Comparison of ENCODE assay signal across 24 cellular contexts in the genomic region with DNA sequence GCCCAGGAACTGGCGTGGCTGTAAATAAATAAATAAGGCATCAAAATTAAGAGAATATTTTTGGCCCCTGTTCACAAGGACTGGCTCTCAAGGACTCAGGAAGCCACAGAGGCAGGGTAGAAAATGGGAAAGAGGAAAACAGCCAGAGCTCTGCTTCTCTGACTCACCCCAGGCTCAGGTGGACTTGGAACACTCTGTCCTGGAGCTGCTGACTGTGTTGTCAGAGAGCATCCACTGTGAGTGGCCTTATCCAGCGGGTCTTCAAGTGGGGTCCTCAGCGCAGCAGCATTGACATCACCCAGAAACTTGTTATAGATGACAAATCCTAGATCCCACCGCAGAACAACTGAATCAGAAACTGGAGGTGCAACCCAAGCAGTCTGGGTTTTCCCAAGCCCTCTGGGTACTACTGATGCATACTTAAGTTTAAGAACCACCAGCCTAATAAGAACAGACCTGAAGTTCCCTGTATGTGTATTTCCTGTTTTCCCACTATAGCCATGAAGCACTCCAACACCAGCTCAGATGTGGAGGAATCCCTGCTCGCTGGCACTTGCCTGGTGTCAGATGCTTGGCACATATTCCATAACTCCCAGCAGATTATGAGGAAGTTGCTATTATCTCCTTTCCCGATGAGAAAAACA. TPM values are rescaled to one million over a fixed set of nuclear protein-coding genes. Genes with fewer than 3 reads are reported as not detected.
DNase-seq lines count a peak whose midpoint lies in the region; ATAC-seq, FAIRE-seq and TF ChIP-seq lines count a peak whose summit lies in the region.
"Had no signal": no experiment of that assay in that cellular context is flagged by ENCODE, and none has a peak within 500 bp of the region (broad histone marks: within the 10 kb centered on the region; RNA-seq: fewer than 3 reads in every experiment).

No MANE protein-coding gene starts in this region.

- H3K36me3 ChIP-seq in breast epithelium (no peaks in the 10 kb centered on the region), bronchial epithelial cell (ENCODE audit: control insufficient read depth, insufficient read depth, low read length) (no peaks in the 10 kb centered on the region), thyroid gland (no peaks in the 10 kb centered on the region)
- H3K36me3 ChIP-seq: BLaER1, gastroesophageal sphincter, tibial nerve had no signal

- H3K27me3 Mint-ChIP-seq in MCF 10A (ENCODE audit: insufficient read depth, unreplicated experiment): no peaks in the 10 kb centered on the region

- TF ChIP-seq POLR2A in breast epithelium (IDR thresholded peaks at IDR 0.05) (no peak), thyroid gland (IDR thresholded peaks at IDR 0.05) (no peak)

- DNase-seq in MCF 10A (ENCODE audit: unreplicated experiment) (peak; percentile 88), breast epithelium (ENCODE audit: low spot score in 2 of 2) (no peak), bronchial epithelial cell (ENCODE audit: low read depth) (peak; percentile 89), iris pigment epithelial cell (ENCODE audit: low read depth) (peak; percentile 79), thyroid gland (peak; percentile 49 to 62), iPS-NIHi7 (ENCODE audit: extremely low spot score) (no peak)
- DNase-seq: activated CD4-positive, alpha-beta memory T cell treated with anti-CD3 and anti-CD28 coated beads, Interleukin-2, amount 10 ng/mL, durations not matched to agents 7 days and 5 days; activated T-cell treated with anti-CD3 and anti-CD28 coated beads, Interleukin-2, amount 50 U/mL, for 4 hours; effector memory CD8-positive, alpha-beta T cell; naive B cell; NCI-H1105 treated with DMSO at 0.1 percent for 48 hours; RPMI8226 had no signal

- H3K27ac Mint-ChIP-seq in MCF 10A (ENCODE audit: low read depth, unreplicated experiment): peak overlapping the region; percentile 29
- H3K27ac Mint-ChIP-seq: activated CD4-positive, alpha-beta memory T cell treated with anti-CD3 and anti-CD28 coated beads, Interleukin-2, amount 10 ng/mL, durations not matched to agents 7 days and 5 days; activated naive CD8-positive, alpha-beta T cell; effector memory CD8-positive, alpha-beta T cell; naive B cell; stimulated activated effector memory CD8-positive, alpha-beta T cell treated with anti-CD3 and anti-CD28 coated beads, Interleukin-12 subunit alpha, Interleukin-12 subunit beta, amount 100 ng/mL, for 72 hours had no signal

- H3K27me3 ChIP-seq in breast epithelium (no peaks in the 10 kb centered on the region), bronchial epithelial cell (ENCODE audit: control insufficient read depth, insufficient read depth, low read length) (no peaks in the 10 kb centered on the region), thyroid gland (no peaks in the 10 kb centered on the region)
- H3K27me3 ChIP-seq: BLaER1, tibial nerve had no signal

- CTCF ChIA-PET in MCF 10A (lab: Yijun Ruan, JAX): interaction anchor here (0.7 to 1.9 kb wide), 6 partner anchors 11 to 492 kb away, joined by 3 to 7 read pairs (median 4); no protein-coding TSS in a partner anchor

- POLR2A ChIA-PET in MCF 10A (lab: Yijun Ruan, JAX): interaction anchor here (0.6 to 2.4 kb wide), 13 partner anchors 9 to 1930 kb away, joined by 3 to 11 read pairs (median 3); partner anchors contain the start of gene TTC1

- no TSS peak for BruUV-seq in MCF 10A (replicated peaks; lab: Mats Ljungman, UMichigan)

- H3K4me1 ChIP-seq in breast epithelium (no peaks in the 10 kb centered on the region), thyroid gland (no peaks in the 10 kb centered on the region)
- H3K4me1 ChIP-seq: BLaER1, gastroesophageal sphincter, tibial nerve had no signal

- 78% methylated on average over 6 of the region's 6 CpGs for WGBS in thyroid gland, 2 donors

- H3K9me3 ChIP-seq in breast epithelium: no peaks in the 10 kb centered on the region
- H3K9me3 ChIP-seq in thyroid gland: no peaks in the 10 kb centered on the region
- H3K9me3 ChIP-seq: BLaER1, gastroesophageal sphincter, tibial nerve had no signal

- intact Hi-C loops in MCF 10A (cut with micrococcal nuclease) (no loop called here), breast epithelium (cut with DNase I; ENCODE audit: low total_unique reads) (no loop called here), thyroid gland (cut with DNase I) (no loop called here)

- H3K4me1 Mint-ChIP-seq in MCF 10A (ENCODE audit: insufficient read depth, unreplicated experiment): peaks cover 21% of the 10 kb centered on the region
- H3K4me1 Mint-ChIP-seq: naive B cell had no signal

- ATAC-seq in HG03571 (IDR thresholded peaks at IDR 0.05; ENCODE audit: unreplicated experiment) (no peak), GM18519 (IDR thresholded peaks at IDR 0.05; ENCODE audit: low FRiP score, unreplicated experiment) (no peak)
- ATAC-seq: activated T-cell treated with anti-CD3 and anti-CD28 coated beads, Interleukin-2, amount 50 U/mL, for 4 hours; effector memory CD8-positive, alpha-beta T cell; gastroesophageal sphincter; stimulated activated effector memory CD8-positive, alpha-beta T cell treated with anti-CD3 and anti-CD28 coated beads, Interleukin-12 subunit alpha, Interleukin-12 subunit beta, amount 100 ng/mL, for 72 hours had no signal

- TF ChIP-seq CTCF in MCF 10A (IDR thresholded peaks at IDR 0.05; ENCODE audit: unreplicated experiment) (no peak), breast epithelium (IDR thresholded peaks at IDR 0.05) (no peak), bronchial epithelial cell (IDR thresholded peaks at IDR 0.05; ENCODE audit: insufficient read depth, low read length, severe bottlenecking) (no peak), thyroid gland (IDR thresholded peaks at IDR 0.05) (no peak)

- peak; percentile 32 for FAIRE-seq in bronchial epithelial cell (lab: Jason Lieb, UNC)

- H3K27ac ChIP-seq in breast epithelium: peak overlapping the region in 1 of 2 donors; percentile 19
- H3K27ac ChIP-seq in thyroid gland: no peak overlapping the region
- H3K27ac ChIP-seq: 22Rv1, BLaER1, gastroesophageal sphincter, KMS-11 had no signal

- no peak overlapping the region for H3K4me3 ChIP-seq in breast epithelium
- no peak overlapping the region for H3K4me3 ChIP-seq in bronchial epithelial cell (ENCODE audit: low read depth, low read length)
- H3K4me3 ChIP-seq in thyroid gland (replicated peaks in 1 of 3): no peak overlapping the region
- H3K4me3 ChIP-seq: BLaER1, gastroesophageal sphincter, tibial nerve had no signal

- no peaks in the 10 kb centered on the region for H3K9me3 Mint-ChIP-seq in MCF 10A (ENCODE audit: unreplicated experiment)
- H3K9me3 Mint-ChIP-seq: activated CD4-positive, alpha-beta memory T cell treated with anti-CD3 and anti-CD28 coated beads, Interleukin-2, amount 10 ng/mL, durations not matched to agents 7 days and 5 days; activated T-cell treated with anti-CD3 and anti-CD28 coated beads, Interleukin-2, amount 50 U/mL, for 4 hours; central memory CD8-positive, alpha-beta T cell; effector memory CD8-positive, alpha-beta T cell; stimulated activated effector memory CD8-positive, alpha-beta T cell treated with anti-CD3 and anti-CD28 coated beads, Interleukin-12 subunit alpha, Interleukin-12 subunit beta, amount 100 ng/mL, for 72 hours had no signal

- H3K36me3 Mint-ChIP-seq in MCF 10A (ENCODE audit: insufficient read depth, unreplicated experiment): no peaks in the 10 kb centered on the region
- H3K36me3 Mint-ChIP-seq: activated naive CD8-positive, alpha-beta T cell; stimulated activated effector memory CD8-positive, alpha-beta T cell treated with anti-CD3 and anti-CD28 coated beads, Interleukin-12 subunit alpha, Interleukin-12 subunit beta, amount 100 ng/mL, for 72 hours had no signal

- H3K4me3 Mint-ChIP-seq in MCF 10A (ENCODE audit: unreplicated experiment): no peak overlapping the region
- H3K4me3 Mint-ChIP-seq: activated CD4-positive, alpha-beta memory T cell treated with anti-CD3 and anti-CD28 coated beads, Interleukin-2, amount 10 ng/mL, durations not matched to agents 7 days and 5 days; activated naive CD8-positive, alpha-beta T cell; activated T-cell treated with anti-CD3 and anti-CD28 coated beads, Interleukin-2, amount 50 U/mL, for 4 hours; central memory CD8-positive, alpha-beta T cell; effector memory CD8-positive, alpha-beta T cell; naive B cell; stimulated activated effector memory CD8-positive, alpha-beta T cell treated with anti-CD3 and anti-CD28 coated beads, Interleukin-12 subunit alpha, Interleukin-12 subunit beta, amount 100 ng/mL, for 72 hours had no signal

RNA-seq across cellular contexts. Expression of gene ADRA1B, which starts 20.5 kb away (rescaled TPM):
- 0.14 TPM in 1 of 2 replicates, not detected in the other for total RNA-seq in MCF 10A (2022)
- total RNA-seq in breast epithelium: 1 to 10 TPM in 1 of 3 donors, under 1 TPM in 2; 0.33 to 2.9 (median 0.88) TPM
- total RNA-seq in bronchial epithelial cell: under 0.01 TPM in 1 of 2 replicates, not detected in the other
- 10 to 100 TPM in 1 of 4 donors, 1 to 10 TPM in 3; 1.2 to 13.2 (median 3.1) TPM for total RNA-seq in thyroid gland
- total RNA-seq: activated CD4-positive, alpha-beta memory T cell treated with anti-CD3 and anti-CD28 coated beads, Interleukin-2, amount 10 ng/mL, durations not matched to agents 7 days and 5 days; H4; T-helper 1 cell treated with Interleukin-12 subunit alpha and Interleukin-12 subunit beta and Interleukin-4 antibody, amounts not matched to agents 30 ng/mL and 1 ng/mL, for 36 hours had no signal

Comparison
In these comparisons a context has a peak if more than half of its experiments do, and no peak if none do; other contexts are left out.
1. DNase-seq: peak in MCF 10A (single experiment), bronchial epithelial cell (single experiment), iris pigment epithelial cell (single experiment) and thyroid gland (2 of 2); none in breast epithelium (0 of 2) and iPS-NIHi7 (single experiment).